20 cellular contexts compared by ENCODE assay signal in genomic region chr4:89757154-89757723, GRCh38.
DNase-seq lines count a peak whose midpoint lies in the region; ATAC-seq and TF ChIP-seq lines count a peak whose summit lies in the region.
"Had no signal": no experiment of that assay in that cellular context is flagged by ENCODE, and none has a peak within 500 bp of the region (broad histone marks: within the 10 kb centered on the region; RNA-seq: fewer than 3 reads in every experiment).

No MANE protein-coding gene starts in this region.

- ATAC-seq in activated CD4-positive, CD25-positive, alpha-beta regulatory T cell treated with anti-CD3 and anti-CD28 coated beads, Interleukin-2, amount 50 U/mL, for 24 hours: no peak
- ATAC-seq: activated CD8-positive, alpha-beta T cell treated with anti-CD3 and anti-CD28 coated beads, Interleukin-2, amount 10 ng/mL, durations not matched to agents 7 days and 5 days; effector memory CD8-positive, alpha-beta T cell; HCT116; HepG2; right cardiac atrium; Right ventricle myocardium inferior had no signal

- H3K4me3 Mint-ChIP-seq in glutamatergic neuron (ENCODE audit: unreplicated experiment): peak overlapping the region; percentile 17
- H3K4me3 Mint-ChIP-seq: activated B cell treated with CpG ODN at 0.5 μM for 24 hours; activated CD8-positive, alpha-beta T cell treated with anti-CD3 and anti-CD28 coated beads, Interleukin-2, amount 10 ng/mL, durations not matched to agents 7 days and 5 days; effector memory CD8-positive, alpha-beta T cell; T-helper 1 cell treated with Interleukin-12 subunit alpha and Interleukin-12 subunit beta and Interleukin-4 antibody, amounts not matched to agents 30 μg/mL and 1 μg/mL, for 36 hours had no signal

- H3K27me3 Mint-ChIP-seq in glutamatergic neuron (ENCODE audit: unreplicated experiment): no peaks in the 10 kb centered on the region
- H3K27me3 Mint-ChIP-seq: activated B cell treated with CpG ODN at 0.5 μM for 24 hours had no signal

- peak overlapping the region; percentile 87 for H3K27ac Mint-ChIP-seq in glutamatergic neuron (ENCODE audit: unreplicated experiment)
- H3K27ac Mint-ChIP-seq: activated B cell treated with CpG ODN at 0.5 μM for 24 hours; activated CD8-positive, alpha-beta T cell treated with anti-CD3 and anti-CD28 coated beads, Interleukin-2, amount 10 ng/mL, durations not matched to agents 7 days and 5 days; CD4-positive, CD25-positive, alpha-beta regulatory T cell; effector memory CD8-positive, alpha-beta T cell; T-helper 1 cell treated with Interleukin-12 subunit alpha and Interleukin-12 subunit beta and Interleukin-4 antibody, amounts not matched to agents 30 μg/mL and 1 μg/mL, for 36 hours had no signal

- H3K36me3 Mint-ChIP-seq in glutamatergic neuron (ENCODE audit: unreplicated experiment): no peaks in the 10 kb centered on the region
- H3K36me3 Mint-ChIP-seq: CD4-positive, CD25-positive, alpha-beta regulatory T cell had no signal

- peaks cover 29% of the 10 kb centered on the region for H3K4me1 Mint-ChIP-seq in glutamatergic neuron (ENCODE audit: low read depth, unreplicated experiment)
- H3K4me1 Mint-ChIP-seq: activated B cell treated with CpG ODN at 0.5 μM for 24 hours; CD4-positive, CD25-positive, alpha-beta regulatory T cell had no signal

- no peaks in the 10 kb centered on the region for H3K9me3 Mint-ChIP-seq in glutamatergic neuron (ENCODE audit: unreplicated experiment)
- H3K9me3 Mint-ChIP-seq: activated B cell treated with CpG ODN at 0.5 μM for 24 hours; effector memory CD8-positive, alpha-beta T cell; T-helper 1 cell treated with Interleukin-12 subunit alpha and Interleukin-12 subunit beta and Interleukin-4 antibody, amounts not matched to agents 30 μg/mL and 1 μg/mL, for 36 hours had no signal

- DNase-seq in DMS79 (lab: John Stamatoyannopoulos, UW) (peak; percentile 72), NCI-H1417 treated with DMSO at 0.1 percent for 48 hours (lab: John Stamatoyannopoulos, UW) (peak; percentile 28), NCI-H526 treated with DMSO at 0.1 percent for 48 hours (lab: John Stamatoyannopoulos, UW) (peak; percentile 42), glutamatergic neuron (no peak), NCI-H524 treated with DMSO at 0.1 percent for 48 hours (lab: John Stamatoyannopoulos, UW) (no peak), medulla oblongata (ENCODE audit: extremely low spot score) (no peak), activated gamma-delta T cell treated with Interleukin-2 at 50 U/mL for 16 hours (no peak)
- DNase-seq: activated B cell treated with CpG ODN at 0.5 μM for 24 hours; activated CD8-positive, alpha-beta T cell treated with anti-CD3 and anti-CD28 coated beads, Interleukin-2, amount 10 ng/mL, durations not matched to agents 7 days and 5 days; activated naive CD4-positive, alpha-beta T cell treated with anti-CD3 and anti-CD28 coated beads, Interleukin-2, amount 50 U/mL, for 16 hours; activated T-cell treated with anti-CD3 and anti-CD28 coated beads, Interleukin-2, amount 50 U/mL, for 48 hours; CD4-positive, CD25-positive, alpha-beta regulatory T cell; effector memory CD8-positive, alpha-beta T cell; occipital lobe; right cardiac atrium had no signal

- no peak for TF ChIP-seq CTCF in glutamatergic neuron (IDR thresholded peaks at IDR 0.05; ENCODE audit: partially characterized antibody, unreplicated experiment)

Comparison
In these comparisons a context has a peak if more than half of its experiments do, and no peak if none do; other contexts are left out.
1. DNase-seq: peak in DMS79 (single experiment), NCI-H1417 treated with DMSO at 0.1 percent for 48 hours (single experiment) and NCI-H526 treated with DMSO at 0.1 percent for 48 hours (single experiment); none in glutamatergic neuron (single experiment), NCI-H524 treated with DMSO at 0.1 percent for 48 hours (single experiment), medulla oblongata (single experiment) and activated gamma-delta T cell treated with Interleukin-2 at 50 U/mL for 16 hours (single experiment).